8 cellular contexts compared by ENCODE assay signal in the genomic region with DNA sequence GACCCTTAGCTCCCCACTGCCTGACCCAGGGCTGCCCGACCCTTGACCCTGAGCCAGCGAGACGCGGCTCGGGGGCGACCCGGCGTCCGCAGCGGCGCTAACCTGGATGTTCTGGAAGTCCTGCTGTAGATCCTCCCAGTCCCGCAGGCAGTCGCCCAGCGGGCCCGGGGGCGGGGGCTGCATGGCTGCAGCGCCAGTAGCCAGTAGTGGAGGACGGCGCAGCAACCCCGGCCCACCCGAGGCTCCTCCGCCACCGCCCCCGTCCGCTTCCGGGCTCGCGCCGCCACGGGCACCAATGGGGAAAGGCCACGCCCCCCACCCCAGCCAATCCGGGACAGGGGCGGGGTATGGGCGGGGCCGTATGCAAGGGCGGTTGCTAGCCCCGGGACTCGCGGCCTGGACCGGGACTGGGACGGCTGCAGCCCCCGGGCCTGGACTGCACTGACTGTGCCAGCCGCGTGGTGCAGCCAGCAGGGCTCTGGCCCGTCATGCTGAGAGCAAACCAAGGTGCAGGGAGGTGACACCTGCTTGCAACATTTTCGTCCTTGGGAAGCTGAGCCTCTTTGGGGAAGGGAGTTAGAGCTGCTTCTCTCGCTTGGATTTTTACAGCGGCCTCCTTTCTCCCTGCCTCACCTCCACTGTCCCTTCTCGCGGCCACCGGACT. TPM values are rescaled to one million over a fixed set of nuclear protein-coding genes. Genes with fewer than 3 reads are reported as not detected.
A peak's percentile ranks its signal among the peaks of the same experiment; 100 is the strongest.
DNase-seq lines count a peak whose midpoint lies in the region; ATAC-seq and TF ChIP-seq lines count a peak whose summit lies in the region.

A gene (minus strand): TSS at position 208 of the 664 bp plus-strand sequence. CDS start 25 bp downstream, at position 183.

- TF ChIP-seq POLR2A in GM18951 (IDR thresholded peaks at IDR 0.05; ENCODE audit: extremely low read depth, insufficient read depth, insufficient read length) = peak; percentile 57

- H3K9ac ChIP-seq in mammary epithelial cell (ENCODE audit: insufficient read depth, low read length) (peak within 1 kb of the TSS; percentile 8), smooth muscle cell (ENCODE audit: low read depth) (peak within 1 kb of the TSS; percentile 70)

- H3K27me3 ChIP-seq in mammary epithelial cell (ENCODE audit: insufficient read depth, low read length) (no peaks in the 10 kb centered on the region), smooth muscle cell (ENCODE audit: low read depth) (no peaks in the 10 kb centered on the region)

- DNase-seq in AG09309 (ENCODE audit: low read depth) (peak; percentile 43), NCI-H2227 treated with DMSO at 0.1 percent for 48 hours (lab: John Stamatoyannopoulos, UW) (peak; percentile 91), mammary epithelial cell (peak; percentile 89), iPS-NIHi7 (ENCODE audit: extremely low spot score) (peak; percentile 100), smooth muscle cell (lab: John Stamatoyannopoulos, UW; ENCODE audit: unreplicated experiment) (peak; percentile 86)

- BruUV-seq in mammary epithelial cell (replicated peaks; lab: Mats Ljungman, UMichigan) = no TSS peak

- peak; percentile 96 for ATAC-seq in HG03175 (IDR thresholded peaks at IDR 0.05; ENCODE audit: unreplicated experiment)

- H3K4me3 ChIP-seq in AG09309 (ENCODE audit: control insufficient read depth, low read depth, low read length) (peak within 1 kb of the TSS; percentile 80), WI38 (ENCODE audit: low read depth, low read length) (peak within 1 kb of the TSS; percentile 76), mammary epithelial cell (replicated peaks in 1 of 3; ENCODE audit: insufficient read depth in 1 of 3, low read depth in 2 of 3, low read length in 3 of 3) (peak within 1 kb of the TSS; percentile 86 to 92 (median 90)), smooth muscle cell (peak within 1 kb of the TSS; percentile 87)

- CTCF ChIA-PET in mammary epithelial cell (lab: Charles Lee; ENCODE audit: low non-redundant PET) = no interaction called here

- H3K27ac ChIP-seq in mammary epithelial cell (ENCODE audit: insufficient read depth, low read depth, low read length) = no peak within 1 kb of the TSS
- H3K27ac ChIP-seq in smooth muscle cell (ENCODE audit: low read depth) = no peak within 1 kb of the TSS

- WGBS in mammary epithelial cell (ENCODE audit: low coverage, missing lambda C conversion rate) = 9% methylated on average over 8 of the region's 51 CpGs
- 8% methylated on average over 30 of the region's 51 CpGs for WGBS in smooth muscle cell (ENCODE audit: low lambda C conversion rate)

- TF ChIP-seq CTCF in AG09309 (IDR thresholded peaks at IDR 0.05; ENCODE audit: control insufficient read depth, insufficient read depth, low read depth, low read length, missing control alignments) (peak; percentile 14), WI38 (IDR thresholded peaks at IDR 0.05; ENCODE audit: low read depth, low read length) (no peak), mammary epithelial cell (conservative IDR thresholded peaks at IDR 0.05 in 1 of 2, IDR thresholded peaks at IDR 0.05 in 1 of 2; ENCODE audit: extremely low read depth in 1 of 2, insufficient read depth in 1 of 2, low read depth in 1 of 2, low read length in 2 of 2) (peak in 1 of 2 donors; percentile 14), smooth muscle cell (IDR thresholded peaks at IDR 0.05; ENCODE audit: borderline replicate concordance, insufficient read depth, poor library complexity, severe bottlenecking) (no peak)

- in situ Hi-C loops in GM18951 (cut with MboI; ENCODE audit: low sequenced_read_pairs, unreplicated experiment) = no loop called here
- in situ Hi-C loops in mammary epithelial cell (cut with MboI; ENCODE audit: low sequenced_read_pairs in 2 of 2) = no loop called here

- H3K79me2 ChIP-seq in mammary epithelial cell (ENCODE audit: insufficient read depth, low read length) (no peaks in the 10 kb centered on the region), smooth muscle cell (ENCODE audit: low read depth) (no peaks in the 10 kb centered on the region)

- H3K9me3 ChIP-seq in mammary epithelial cell (replicated peaks; ENCODE audit: insufficient read depth, low read length) = no peaks in the 10 kb centered on the region
- H3K9me3 ChIP-seq in smooth muscle cell (replicated peaks; ENCODE audit: low read depth) = no peaks in the 10 kb centered on the region

- no peaks in the 10 kb centered on the region for H3F3A ChIP-seq in smooth muscle cell (ENCODE audit: low read depth)

- H3K4me1 ChIP-seq in mammary epithelial cell (ENCODE audit: insufficient read depth, low read length) (peaks cover 9% of the 10 kb centered on the region), smooth muscle cell (ENCODE audit: low read depth) (peaks cover 6% of the 10 kb centered on the region)

- H3K36me3 ChIP-seq in mammary epithelial cell (ENCODE audit: insufficient read depth, low read length) (no peaks in the 10 kb centered on the region), smooth muscle cell (ENCODE audit: low read depth) (no peaks in the 10 kb centered on the region)

- H3K4me2 ChIP-seq in mammary epithelial cell (ENCODE audit: insufficient read depth, low read depth, low read length) (peak within 1 kb of the TSS; percentile 99), smooth muscle cell (peak within 1 kb of the TSS; percentile 99)

- H2AFZ ChIP-seq in mammary epithelial cell (ENCODE audit: low read depth, low read length) (peak within 1 kb of the TSS; percentile 88), smooth muscle cell (ENCODE audit: low read depth) (peak within 1 kb of the TSS; percentile 4)

- intact Hi-C loops in mammary epithelial cell (cut with micrococcal nuclease) = loop anchor here (1.0 to 5.0 kb wide), 2 partner anchors 77 to 115 kb away; a partner anchor contains a TSS

- no peaks in the 10 kb centered on the region for H4K20me1 ChIP-seq in mammary epithelial cell (ENCODE audit: insufficient read depth, low read length)
- H4K20me1 ChIP-seq in smooth muscle cell (ENCODE audit: low read depth) = no peaks in the 10 kb centered on the region

- dilution Hi-C loops in mammary epithelial cell (cut with HindIII; ENCODE audit: low sequenced_read_pairs) = no loop called here

RNA-seq across cellular contexts. Expression of the gene that starts here (rescaled TPM):
- total RNA-seq in mammary epithelial cell (10 to 100 TPM; 15.8 to 30.3 TPM), smooth muscle cell (20.3 and 42.9 TPM in 2 replicates)
- polyA plus RNA-seq in mammary epithelial cell (48.6 TPM), smooth muscle cell (37.2 and 45.5 TPM in 2 replicates)
- polyA minus RNA-seq in mammary epithelial cell = 15.4 TPM

Comparison
In these comparisons a context has a peak if more than half of its experiments do, and no peak if none do; other contexts are left out.
1. DNase-seq: peak in every context shown above with its lines; median percentile 100 in iPS-NIHi7; 91 in NCI-H2227 treated with DMSO at 0.1 percent for 48 hours; 89 in mammary epithelial cell; 86 in smooth muscle cell; 43 in AG09309.